ENCODE assay signal across 30 cellular contexts in the genomic region with DNA sequence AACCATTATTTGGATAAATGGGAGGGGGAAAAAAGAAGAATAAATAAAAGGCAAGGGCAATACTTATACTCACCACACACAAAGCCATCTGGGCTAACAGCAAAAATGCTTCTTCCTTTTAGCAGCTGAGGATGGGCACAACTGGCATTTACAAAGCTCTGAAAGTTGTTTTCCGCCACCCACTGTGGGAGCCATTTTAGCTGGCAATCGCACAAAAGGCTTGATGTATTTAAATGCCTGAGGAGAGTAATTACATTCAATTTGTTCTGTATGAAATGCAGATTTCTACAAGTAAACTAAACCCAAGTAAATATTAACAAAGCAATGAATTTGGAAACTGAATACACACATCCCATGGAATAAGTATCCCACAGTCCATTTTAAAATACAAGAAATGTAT. TPM values are rescaled to one million over a fixed set of nuclear protein-coding genes. Genes with fewer than 3 reads are reported as not detected.
DNase-seq lines count a peak whose midpoint lies in the region; ATAC-seq, FAIRE-seq and TF ChIP-seq lines count a peak whose summit lies in the region.
"Had no signal": no experiment of that assay in that cellular context is flagged by ENCODE, and none has a peak within 500 bp of the region (broad histone marks: within the 10 kb centered on the region; RNA-seq: fewer than 3 reads in every experiment).

No MANE protein-coding gene starts in this region.

- H2BK12ac ChIP-seq in H1 (ENCODE audit: low read depth, low read length), result no peak overlapping the region

- H3K27me3 ChIP-seq in H1 (replicated peaks in 1 of 4; ENCODE audit: control insufficient read depth in 3 of 4, extremely low read depth in 1 of 4, insufficient read depth in 3 of 4, low read length in 3 of 4) (peaks cover 1 to 22% (median 11%) of the 10 kb centered on the region in 4 experiments; a peak in 6 of 7 replicates), transverse colon (no peaks in the 10 kb centered on the region)
- H3K27me3 ChIP-seq in CD8-positive, alpha-beta T cell (ENCODE audit: insufficient read depth, low read length), result no peaks in the 10 kb centered on the region
- H3K27me3 ChIP-seq: gastrocnemius medialis had no signal

- H3K18ac ChIP-seq in H1 (ENCODE audit: extremely low read depth, low read length), result no peak overlapping the region

- no peak overlapping the region for H2BK20ac ChIP-seq in H1 (ENCODE audit: low read length)

- CTCF ChIA-PET in H1 (lab: Charles Lee; ENCODE audit: partially characterized antibody), result interaction anchor here (1.4 to 1.7 kb wide), 3 partner anchors 34 to 342 kb away, joined by 3 to 4 read pairs (median 3); no protein-coding TSS in a partner anchor
- CTCF ChIA-PET in CD8-positive, alpha-beta T cell (lab: Charles Lee), result no interaction called here

- TF ChIP-seq EP300 in H1 (IDR thresholded peaks at IDR 0.05; ENCODE audit: borderline replicate concordance in 1 of 2, low read depth in 2 of 2, low read length in 2 of 2), result no peak
- no peak for TF ChIP-seq EP300 in transverse colon (IDR thresholded peaks at IDR 0.05; ENCODE audit: low read depth)

- no peak overlapping the region for H2AFZ ChIP-seq in H1 (ENCODE audit: low read length)
- H2AFZ ChIP-seq: GM23248 had no signal

- POLR2A ChIA-PET in H1 (lab: Charles Lee; ENCODE audit: partially characterized antibody), result no interaction called here
- POLR2A ChIA-PET in CD8-positive, alpha-beta T cell (lab: Charles Lee), result no interaction called here

- no peak overlapping the region for H3K56ac ChIP-seq in H1 (replicated peaks; ENCODE audit: insufficient read length, low read depth, low read length)

- H3K27ac Mint-ChIP-seq in type B pancreatic cell, result no peak overlapping the region
- H3K27ac Mint-ChIP-seq in activated T-helper 17 cell treated with anti-CD3 and anti-CD28 coated beads, Interleukin-2, amount 50 U/mL, for 72 hours, result no peak overlapping the region
- no peak overlapping the region for H3K27ac Mint-ChIP-seq in CD8-positive, alpha-beta T cell
- H3K27ac Mint-ChIP-seq: activated naive CD8-positive, alpha-beta T cell treated with anti-CD3 and anti-CD28 coated beads, Interleukin-2, amount 10 ng/mL, durations not matched to agents 7 days and 5 days; activated T-helper 2 cell treated with anti-CD3 and anti-CD28 coated beads, Interferon-gamma antibody, Interleukin-2, Interleukin-4, amounts not matched to agents 10 μg/mL and 5 μg/mL and 100 μg/mL, durations not matched to agents 14 hours and 24 hours and 36 hours; CD8-positive, alpha-beta memory T cell had no signal

- ATAC-seq in activated T-helper 17 cell treated with anti-CD3 and anti-CD28 coated beads, Interleukin-2, amount 50 U/mL, for 72 hours (replicated peaks), result no peak
- no peak for ATAC-seq in CD8-positive, alpha-beta T cell
- ATAC-seq: esophagus mucosa; gastrocnemius medialis; GM12878; lower lobe of right lung; stimulated activated naive CD8-positive, alpha-beta T cell treated with anti-CD3 and anti-CD28 coated beads, Interleukin-15, Interleukin-2, amounts not matched to agents 100 U/mL and 50 U/mL, for 24 hours had no signal

- H3K4me1 ChIP-seq in H1 (replicated peaks in 1 of 4; ENCODE audit: control insufficient read depth in 3 of 4, insufficient read depth in 4 of 4, low read length in 3 of 4) (peaks cover 0 to 3% (median 0%) of the 10 kb centered on the region in 4 experiments; a peak in 1 of 7 replicates), transverse colon (peaks cover 0 to 2% (median 0%) of the 10 kb centered on the region in 4 donors)
- no peaks in the 10 kb centered on the region for H3K4me1 ChIP-seq in CD8-positive, alpha-beta T cell (ENCODE audit: insufficient read depth, low read length)
- H3K4me1 ChIP-seq: gastrocnemius medialis had no signal

- no peak overlapping the region for H2AK5ac ChIP-seq in H1 (ENCODE audit: low read depth, low read length)

- WGBS in H1 (ENCODE audit: extremely low coverage in 1 of 2, insufficient coverage in 1 of 2, insufficient read length in 1 of 2, insufficient replicate concordance in 2 of 2, low coverage in 1 of 2, low lambda C conversion rate in 2 of 2, missing lambda C conversion rate in 1 of 2), 2 experiments, result 56% methylated on average over 2 of the region's 2 CpGs; no CpG with 5 or more reads in 1 of the 2 experiments
- 93 to 100% methylated on average over 2 of the region's 2 CpGs for WGBS in transverse colon (ENCODE audit: low coverage in 1 of 2), 2 donors

- no peak overlapping the region for H4K5ac ChIP-seq in H1 (ENCODE audit: insufficient read length, low read depth, low read length)

- no peak for TF ChIP-seq RAD21 in H1 (IDR thresholded peaks at IDR 0.05 in 1 of 2, conservative IDR thresholded peaks at IDR 0.05 in 1 of 2; ENCODE audit: low read depth in 2 of 2, low read length in 2 of 2)

- TF ChIP-seq CTCF in H1 (IDR thresholded peaks at IDR 0.05; ENCODE audit: control extremely low read depth in 1 of 3, insufficient read depth in 1 of 3, low read depth in 1 of 3, low read length in 3 of 3) (no peak), type B pancreatic cell (conservative IDR thresholded peaks at IDR 0.05) (peak; percentile 19), transverse colon (IDR thresholded peaks at IDR 0.05) (no peak)
- no peak for TF ChIP-seq CTCF in CD8-positive, alpha-beta T cell (IDR thresholded peaks at IDR 0.05)

- no peaks in the 10 kb centered on the region for H3K9me3 Mint-ChIP-seq in type B pancreatic cell
- H3K9me3 Mint-ChIP-seq in activated T-helper 17 cell treated with anti-CD3 and anti-CD28 coated beads, Interleukin-2, amount 50 U/mL, for 72 hours, result peaks cover 4% of the 10 kb centered on the region
- no peaks in the 10 kb centered on the region for H3K9me3 Mint-ChIP-seq in CD8-positive, alpha-beta T cell
- H3K9me3 Mint-ChIP-seq: activated naive CD8-positive, alpha-beta T cell treated with anti-CD3 and anti-CD28 coated beads, Interleukin-2, amount 10 ng/mL, durations not matched to agents 7 days and 5 days; activated T-helper 2 cell treated with anti-CD3 and anti-CD28 coated beads, Interferon-gamma antibody, Interleukin-2, Interleukin-4, amounts not matched to agents 10 μg/mL and 5 μg/mL and 100 μg/mL, durations not matched to agents 14 hours and 24 hours and 36 hours had no signal

- no peaks in the 10 kb centered on the region for H3K23me2 ChIP-seq in H1 (ENCODE audit: low read depth, low read length)

- H3K9me3 ChIP-seq in H1 (ENCODE audit: insufficient read depth in 2 of 2, low read depth in 1 of 2, low read length in 1 of 2), result no peaks in the 10 kb centered on the region
- H3K9me3 ChIP-seq in CD8-positive, alpha-beta T cell (ENCODE audit: low read length), result no peaks in the 10 kb centered on the region
- H3K9me3 ChIP-seq in transverse colon, result no peaks in the 10 kb centered on the region
- H3K9me3 ChIP-seq: gastrocnemius medialis, lower lobe of right lung, SK-N-SH had no signal

- DNase-seq in DMS153 (lab: John Stamatoyannopoulos, UW) (peak; percentile 45), DMS153 treated with DMSO at 0.1 percent for 48 hours (lab: John Stamatoyannopoulos, UW; ENCODE audit: unreplicated experiment) (no peak), NCI-H345 treated with DMSO at 0.1 percent for 48 hours (lab: John Stamatoyannopoulos, UW; ENCODE audit: unreplicated experiment) (peak; percentile 83), H1 (ENCODE audit: low read depth in 1 of 2, low spot score in 2 of 2) (peak in 1 of 2 experiments; percentile 21), type B pancreatic cell (ENCODE audit: extremely low spot score, unreplicated experiment) (no peak), transverse colon (no peak)
- DNase-seq in CD8-positive, alpha-beta T cell, result no peak
- DNase-seq: activated CD8-positive, alpha-beta memory T cell treated with anti-CD3 and anti-CD28 coated beads, Interleukin-2, amount 50 U/mL, for 4 hours; activated naive CD8-positive, alpha-beta T cell treated with anti-CD3 and anti-CD28 coated beads, Interleukin-2, amount 10 ng/mL, durations not matched to agents 7 days and 5 days; CD8-positive, alpha-beta memory T cell; DND-41; effector memory CD4-positive, alpha-beta T cell; gastrocnemius medialis; GM23248; hypothalamus; lower lobe of right lung; NCI-H1694; NCI-H510A; SK-N-SH; small intestine; stimulated activated CD4-positive, alpha-beta T cell treated with anti-CD3 and anti-CD28 coated beads, Interleukin-4, amount 100 ng/mL, for 1 hour; stimulated activated naive CD8-positive, alpha-beta T cell treated with anti-CD3 and anti-CD28 coated beads, Interleukin-15, Interleukin-2, amounts not matched to agents 100 U/mL and 50 U/mL, for 24 hours had no signal

- H3K36me3 Mint-ChIP-seq in type B pancreatic cell, result peaks cover 76% of the 10 kb centered on the region
- H3K36me3 Mint-ChIP-seq in activated T-helper 17 cell treated with anti-CD3 and anti-CD28 coated beads, Interleukin-2, amount 50 U/mL, for 72 hours (ENCODE audit: low read depth), result no peaks in the 10 kb centered on the region
- H3K36me3 Mint-ChIP-seq in CD8-positive, alpha-beta T cell, result no peaks in the 10 kb centered on the region
- H3K36me3 Mint-ChIP-seq: activated naive CD8-positive, alpha-beta T cell treated with anti-CD3 and anti-CD28 coated beads, Interleukin-2, amount 10 ng/mL, durations not matched to agents 7 days and 5 days; CD8-positive, alpha-beta memory T cell had no signal

- H2BK120ac ChIP-seq in H1 (replicated peaks; ENCODE audit: low read depth, low read length), result no peak overlapping the region

- H3K79me1 ChIP-seq in H1 (ENCODE audit: low read depth, low read length), result no peaks in the 10 kb centered on the region

- FAIRE-seq in H1 (lab: Jason Lieb, UNC), result peak; percentile 52
- FAIRE-seq: GM12878, small intestine had no signal

- no peak overlapping the region for H2BK5ac ChIP-seq in H1 (ENCODE audit: low read depth, low read length)

- H3K4me3 ChIP-seq in H1 (ENCODE audit: extremely low read depth in 1 of 4, insufficient read depth in 2 of 4, low read depth in 3 of 4, low read length in 4 of 4), result no peak overlapping the region
- H3K4me3 ChIP-seq in CD8-positive, alpha-beta T cell (ENCODE audit: low read depth, low read length), result no peak overlapping the region
- no peak overlapping the region for H3K4me3 ChIP-seq in transverse colon
- H3K4me3 ChIP-seq: gastrocnemius medialis, GM12878, GM23248, lower lobe of right lung had no signal

- H3K79me2 ChIP-seq in H1 (ENCODE audit: control insufficient read depth in 1 of 2, insufficient read depth in 2 of 2, low read length in 2 of 2), result no peaks in the 10 kb centered on the region

- peaks cover 11% of the 10 kb centered on the region for H3K4me1 Mint-ChIP-seq in type B pancreatic cell (ENCODE audit: unreplicated experiment)
- H3K4me1 Mint-ChIP-seq in activated T-helper 17 cell treated with anti-CD3 and anti-CD28 coated beads, Interleukin-2, amount 50 U/mL, for 72 hours, result no peaks in the 10 kb centered on the region
- no peaks in the 10 kb centered on the region for H3K4me1 Mint-ChIP-seq in CD8-positive, alpha-beta T cell (ENCODE audit: low read depth)
- H3K4me1 Mint-ChIP-seq: activated naive CD8-positive, alpha-beta T cell treated with anti-CD3 and anti-CD28 coated beads, Interleukin-2, amount 10 ng/mL, durations not matched to agents 7 days and 5 days; CD8-positive, alpha-beta memory T cell had no signal

- TF ChIP-seq POLR2A in H1 (IDR thresholded peaks at IDR 0.05; ENCODE audit: control extremely low read depth in 1 of 2, low read depth in 2 of 2, low read length in 2 of 2), result no peak
- no peak for TF ChIP-seq POLR2A in transverse colon (IDR thresholded peaks at IDR 0.05)

- H3K36me3 ChIP-seq in H1 (ENCODE audit: control insufficient read depth in 2 of 4, insufficient read depth in 4 of 4, low read length in 3 of 4) (peaks cover 0 to 24% (median 12%) of the 10 kb centered on the region in 4 experiments; a peak in 6 of 8 replicates), transverse colon (peaks cover 0 to 79% (median 16%) of the 10 kb centered on the region in 4 donors)
- no peaks in the 10 kb centered on the region for H3K36me3 ChIP-seq in CD8-positive, alpha-beta T cell (ENCODE audit: insufficient read depth, low read length)

- H3K4me3 Mint-ChIP-seq in type B pancreatic cell, result no peak overlapping the region
- no peak overlapping the region for H3K4me3 Mint-ChIP-seq in activated T-helper 17 cell treated with anti-CD3 and anti-CD28 coated beads, Interleukin-2, amount 50 U/mL, for 72 hours
- no peak overlapping the region for H3K4me3 Mint-ChIP-seq in CD8-positive, alpha-beta T cell
- H3K4me3 Mint-ChIP-seq: activated naive CD8-positive, alpha-beta T cell treated with anti-CD3 and anti-CD28 coated beads, Interleukin-2, amount 10 ng/mL, durations not matched to agents 7 days and 5 days; CD8-positive, alpha-beta memory T cell had no signal

- H4K91ac ChIP-seq in H1 (replicated peaks; ENCODE audit: insufficient read length, low read length), result no peak overlapping the region

- H4K20me1 ChIP-seq in H1 (replicated peaks in 1 of 2; ENCODE audit: control insufficient read depth in 1 of 2, insufficient read depth in 2 of 2, low read length in 2 of 2), result peaks cover 2% of the 10 kb centered on the region in 2 experiments

- H3K9ac ChIP-seq in H1 (replicated peaks in 1 of 4; ENCODE audit: extremely low read depth in 1 of 4, low read depth in 3 of 4, low read length in 3 of 4), result no peak overlapping the region
- H3K9ac ChIP-seq: GM23248, SK-N-SH had no signal

- H3K4ac ChIP-seq in H1 (replicated peaks; ENCODE audit: insufficient read length, low read depth, low read length), result no peak overlapping the region

- H3K4me2 ChIP-seq in H1 (ENCODE audit: insufficient read depth in 1 of 2, low read depth in 2 of 2, low read length in 2 of 2), result no peak overlapping the region
- H3K4me2 ChIP-seq: SK-N-SH had no signal

- no peak overlapping the region for H3K14ac ChIP-seq in H1 (ENCODE audit: insufficient read length)

- intact Hi-C loops in CD8-positive, alpha-beta T cell (cut with DNase I, micrococcal nuclease), result no loop called here
- intact Hi-C loops in transverse colon (cut with DNase I; ENCODE audit: low total_unique reads), result no loop called here

- no peaks in the 10 kb centered on the region for H3K27me3 Mint-ChIP-seq in type B pancreatic cell
- H3K27me3 Mint-ChIP-seq in activated T-helper 17 cell treated with anti-CD3 and anti-CD28 coated beads, Interleukin-2, amount 50 U/mL, for 72 hours, result peaks cover 3% of the 10 kb centered on the region
- H3K27me3 Mint-ChIP-seq in CD8-positive, alpha-beta T cell (ENCODE audit: low read depth), result no peaks in the 10 kb centered on the region
- H3K27me3 Mint-ChIP-seq: activated naive CD8-positive, alpha-beta T cell treated with anti-CD3 and anti-CD28 coated beads, Interleukin-2, amount 10 ng/mL, durations not matched to agents 7 days and 5 days had no signal

- H4K8ac ChIP-seq in H1 (ENCODE audit: extremely low read depth, insufficient read depth, low read length), result no peak overlapping the region

- no peak overlapping the region for H3K23ac ChIP-seq in H1 (ENCODE audit: insufficient read length)

- no peak overlapping the region for H2BK15ac ChIP-seq in H1 (ENCODE audit: low read length)

- in situ Hi-C loops in transverse colon (cut with MboI; ENCODE audit: low pct_ligation_motif_present in 1 of 4, low pct_unique_long_range_greater_than_20kb in 1 of 4, low sequenced_read_pairs in 3 of 4), result loop anchor here in 1 of 4 donors (25.0 kb wide), 1 partner anchor 205 kb away; no protein-coding TSS in a partner anchor

- no peak overlapping the region for H3K27ac ChIP-seq in H1 (ENCODE audit: low read depth, low read length)
- no peak overlapping the region for H3K27ac ChIP-seq in CD8-positive, alpha-beta T cell (ENCODE audit: low read depth, low read length)
- no peak overlapping the region for H3K27ac ChIP-seq in transverse colon
- H3K27ac ChIP-seq: 22Rv1, gastrocnemius medialis, GM23248, HL-60, lower lobe of right lung, RWPE1, VCaP had no signal

RNA-seq across cellular contexts. Expression of a gene that starts 37.5 kb away (rescaled TPM):
- 9.1 and 9.3 TPM in 2 replicates for total RNA-seq in H1 (2021; fragmentation: NEBNext Ultra II Directional; extraction: Animal tissue kit (Norgen Biotek cat#: 25700))
- 4.4 and 6.5 TPM in 2 replicates for polyA plus RNA-seq in H1 (2011; rRNA removed)
- polyA plus RNA-seq in H1 (2011; cell fraction: cytosol; rRNA removed), result 5.4 TPM
- 7.1 TPM for polyA plus RNA-seq in H1 (2011; cell fraction: nucleus; rRNA removed)
- 5.7 to 6.6 TPM (median 6.0 TPM) in 4 replicates for polyA plus RNA-seq in H1 (2012, experiment 1 of 2)
- 0.39 TPM for polyA plus RNA-seq in H1 (2012, experiment 2 of 2)
- 5.3 TPM for polyA plus RNA-seq in H1 (2013, experiment 1 of 2)
- 5.6 TPM for polyA plus RNA-seq in H1 (2013, experiment 2 of 2)
- polyA minus RNA-seq in H1 (2011; rRNA and poly(A)+ RNA removed), result 26.3 and 31.3 TPM in 2 replicates
- 6.6 TPM for polyA minus RNA-seq in H1 (2011; cell fraction: cytosol; rRNA and poly(A)+ RNA removed)
- 58.3 TPM for polyA minus RNA-seq in H1 (2011; cell fraction: nucleus; rRNA and poly(A)+ RNA removed)
- total RNA-seq in type B pancreatic cell (ENCODE audit: low replicate concordance), result 32.4 and 51.4 TPM in 2 replicates
- not detected for total RNA-seq in activated T-helper 17 cell treated with anti-CD3 and anti-CD28 coated beads, Interleukin-2, amount 50 U/mL, for 72 hours
- total RNA-seq in CD8-positive, alpha-beta T cell, result not detected
- 100 to 1,000 TPM in 3 of 4 donors, 10 to 100 TPM in 1; 43.0 to 115 (median 107) TPM for total RNA-seq in transverse colon
- total RNA-seq: activated naive CD8-positive, alpha-beta T cell treated with anti-CD3 and anti-CD28 coated beads, Interleukin-2, amount 10 ng/mL, durations not matched to agents 7 days and 5 days had no signal
- polyA plus RNA-seq: CD8-positive, alpha-beta memory T cell had no signal

Comparison
In these comparisons a context has a peak if more than half of its experiments do, and no peak if none do; other contexts are left out.
1. DNase-seq: peak in DMS153 (single experiment) and NCI-H345 treated with DMSO at 0.1 percent for 48 hours (single experiment); none in DMS153 treated with DMSO at 0.1 percent for 48 hours (single experiment), type B pancreatic cell (single experiment), CD8-positive, alpha-beta T cell (0 of 7) and transverse colon (single experiment).